In the genomic region with DNA sequence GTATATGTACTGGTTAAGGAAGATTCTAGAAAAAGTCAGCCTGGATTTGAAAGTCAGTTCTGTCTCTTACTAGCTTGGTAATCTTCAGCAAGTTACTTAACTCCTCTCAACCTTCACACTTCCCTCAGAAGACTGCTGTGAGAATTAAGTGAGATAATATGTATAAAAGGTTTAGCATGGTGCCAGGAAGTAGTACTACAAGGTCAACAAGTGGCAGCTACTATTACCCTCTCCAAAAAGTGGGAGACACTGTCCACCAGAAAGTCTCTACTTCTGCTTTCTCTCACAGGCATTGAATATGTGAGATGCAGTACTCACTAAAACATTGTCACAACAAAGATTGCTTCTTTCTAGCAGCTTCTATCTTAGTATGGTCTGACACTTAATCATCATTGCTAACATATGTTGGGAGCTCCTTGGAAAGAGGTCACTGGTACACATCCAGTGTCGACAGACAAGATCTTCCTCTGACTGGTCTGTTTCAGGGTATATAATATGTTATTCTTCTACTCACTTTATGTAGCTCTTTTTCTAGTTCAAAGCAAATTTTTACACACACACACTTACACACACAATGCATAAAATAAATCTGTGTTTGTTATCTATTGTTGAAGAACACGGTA, we compare ENCODE assay signal across 23 cellular contexts. TPM values are rescaled to one million over a fixed set of nuclear protein-coding genes. Genes with fewer than 3 reads are reported as not detected.
DNase-seq lines count a peak whose midpoint lies in the region; ATAC-seq, FAIRE-seq and TF ChIP-seq lines count a peak whose summit lies in the region.
"Had no signal": no experiment of that assay in that cellular context is flagged by ENCODE, and none has a peak within 500 bp of the region (broad histone marks: within the 10 kb centered on the region; RNA-seq: fewer than 3 reads in every experiment).

No MANE protein-coding gene starts in this region.

- H4K20me1 ChIP-seq in GM12878 (ENCODE audit: control insufficient read depth, insufficient read depth), result no peaks in the 10 kb centered on the region

- ATAC-seq in GM19351 (IDR thresholded peaks at IDR 0.05; ENCODE audit: unreplicated experiment), result peak; percentile 69
- peak; percentile 41 for ATAC-seq in GM12878
- peak in 1 of 2 donors; percentile 51 for ATAC-seq in natural killer cell treated with Interleukin-12 subunit alpha and Interleukin-12 subunit beta and Interleukin-15 and Interleukin-18, amount 100 ng/mL, for 72 hours

- peaks cover 49% of the 10 kb centered on the region for H3K4me1 ChIP-seq in CD4-positive, alpha-beta memory T cell (ENCODE audit: insufficient read depth, low read length)
- H3K4me1 ChIP-seq in GM12878 (ENCODE audit: control insufficient read depth, insufficient read depth, low read length), result no peaks in the 10 kb centered on the region
- H3K4me1 ChIP-seq: BE2C, SJSA1 had no signal

- WGBS in GM12878 (ENCODE audit: insufficient coverage, insufficient replicate concordance, low lambda C conversion rate, missing lambda C conversion rate), result 95% methylated on average over 2 of the region's 2 CpGs

- no peak for TF ChIP-seq EP300 in GM12878 (IDR thresholded peaks at IDR 0.05; ENCODE audit: borderline replicate concordance in 1 of 2, control insufficient read depth in 1 of 2, low read depth in 2 of 2, low read length in 2 of 2)

- H3K4me2 ChIP-seq in GM12878 (ENCODE audit: control insufficient read depth, insufficient read depth), result no peak overlapping the region

- no peak for TF ChIP-seq CTCF in GM12878 (IDR thresholded peaks at IDR 0.05 in 2 of 3, conservative IDR thresholded peaks at IDR 0.05 in 1 of 3; ENCODE audit: control insufficient read depth in 2 of 3, extremely low read depth in 1 of 3, insufficient read depth in 1 of 3, low read depth in 3 of 3, low read length in 3 of 3)

- intact Hi-C loops in CD4-positive, alpha-beta memory T cell (cut with micrococcal nuclease), result loop anchor here (5.0 kb wide), 1 partner anchor 37 kb away; no protein-coding TSS in a partner anchor
- intact Hi-C loops in GM12878 (cut with micrococcal nuclease; ENCODE audit: unreplicated experiment), result no loop called here

- H3K27me3 ChIP-seq in CD4-positive, alpha-beta memory T cell (ENCODE audit: insufficient read depth, low read length), result no peaks in the 10 kb centered on the region
- no peaks in the 10 kb centered on the region for H3K27me3 ChIP-seq in GM12878 (replicated peaks in 1 of 2; ENCODE audit: control insufficient read depth in 2 of 2, insufficient read depth in 2 of 2, low read length in 1 of 2)
- H3K27me3 ChIP-seq: SJSA1 had no signal

- in situ Hi-C loops in GM12878 (cut with MboI), result no loop called here

- peaks cover 11% of the 10 kb centered on the region for H3K79me2 ChIP-seq in GM12878 (ENCODE audit: control insufficient read depth, insufficient read depth, low read length)

- peak overlapping the region in 4 of 7 donors; percentile 14 to 62 (median 50) for H3K27ac Mint-ChIP-seq in CD4-positive, alpha-beta memory T cell
- peak overlapping the region; percentile 14 to 86 for H3K27ac Mint-ChIP-seq in natural killer cell treated with Interleukin-12 subunit alpha and Interleukin-12 subunit beta and Interleukin-15 and Interleukin-18, amount 100 ng/mL, for 72 hours

- no peak overlapping the region for H3K9ac ChIP-seq in GM12878 (ENCODE audit: control insufficient read depth, insufficient read depth, low read length)

- H3K4me3 ChIP-seq in CD4-positive, alpha-beta memory T cell (ENCODE audit: low read length in 2 of 2), result no peak overlapping the region
- no peak overlapping the region for H3K4me3 ChIP-seq in GM12878
- H3K4me3 ChIP-seq: SJSA1 had no signal

- no peaks in the 10 kb centered on the region for H3K27me3 Mint-ChIP-seq in CD4-positive, alpha-beta memory T cell
- no peaks in the 10 kb centered on the region for H3K27me3 Mint-ChIP-seq in natural killer cell treated with Interleukin-12 subunit alpha and Interleukin-12 subunit beta and Interleukin-15 and Interleukin-18, amount 100 ng/mL, for 72 hours
- H3K27me3 Mint-ChIP-seq: CD8-positive, alpha-beta memory T cell had no signal

- H3K9me3 ChIP-seq in CD4-positive, alpha-beta memory T cell (ENCODE audit: control insufficient read depth in 1 of 2, low read length in 2 of 2), result no peaks in the 10 kb centered on the region
- no peaks in the 10 kb centered on the region for H3K9me3 ChIP-seq in GM12878 (replicated peaks; ENCODE audit: control insufficient read depth, insufficient read depth, low read length)
- H3K9me3 ChIP-seq: BE2C, SJSA1 had no signal

- peaks cover 64 to 69% of the 10 kb centered on the region in 2 donors for H3K36me3 Mint-ChIP-seq in CD4-positive, alpha-beta memory T cell
- peaks cover 30% of the 10 kb centered on the region for H3K36me3 Mint-ChIP-seq in natural killer cell treated with Interleukin-12 subunit alpha and Interleukin-12 subunit beta and Interleukin-15 and Interleukin-18, amount 100 ng/mL, for 72 hours

- CTCF ChIA-PET in CD4-positive, alpha-beta memory T cell (lab: Charles Lee; ENCODE audit: partially characterized antibody), result interaction anchor here (6.3 kb wide), 1 partner anchor 7 kb away, joined by 58 read pairs; no protein-coding TSS in a partner anchor
- CTCF ChIA-PET in GM12878 (lab: Yijun Ruan, JAX), result interaction anchor here (1.0 to 1.9 kb wide), 5 partner anchors 8 to 99 kb away, joined by 3 to 5 read pairs (median 4); no protein-coding TSS in a partner anchor

- DNase-seq in CD4-positive, alpha-beta memory T cell, result no peak
- DNase-seq in GM12878 (ENCODE audit: low read depth, low spot score), result no peak
- no peak for DNase-seq in natural killer cell treated with Interleukin-12 subunit alpha and Interleukin-12 subunit beta and Interleukin-15 and Interleukin-18, amount 100 ng/mL, for 72 hours (ENCODE audit: low spot score)
- no peak for DNase-seq in cerebellum (ENCODE audit: low spot score)
- DNase-seq in HPDE6-E6E7 (ENCODE audit: extremely low spot score), result no peak
- no peak for DNase-seq in SHP77 (lab: John Stamatoyannopoulos, UW)
- DNase-seq: BE2C; CD8-positive, alpha-beta memory T cell; DND-41; H7; NCI-H1417 treated with DMSO at 0.1 percent for 48 hours; NCI-H1930; NCI-H446; NCI-H69; OCI-M1; RPMI8226 had no signal

- no peak for TF ChIP-seq POLR2A in GM12878 (IDR thresholded peaks at IDR 0.05; ENCODE audit: low read depth, low read length)

- POLR2A ChIA-PET in CD4-positive, alpha-beta memory T cell (lab: Charles Lee; ENCODE audit: partially characterized antibody), result interaction anchor here (1.3 to 1.5 kb wide), 2 partner anchors 22 to 67 kb away, joined by 3 to 6 read pairs; no protein-coding TSS in a partner anchor
- POLR2A ChIA-PET in GM12878 (lab: Charles Lee), result no interaction called here

- BruUV-seq in GM12878 (replicated peaks; lab: Mats Ljungman, UMichigan), result no TSS peak

- peaks cover 11% of the 10 kb centered on the region for H3K36me3 ChIP-seq in CD4-positive, alpha-beta memory T cell (ENCODE audit: insufficient read depth, low read length)
- H3K36me3 ChIP-seq in GM12878 (ENCODE audit: control insufficient read depth in 2 of 2, insufficient read depth in 2 of 2, low read length in 1 of 2), result peaks cover 0 to 8% of the 10 kb centered on the region in 2 experiments; a peak in 3 of 4 replicates
- H3K36me3 ChIP-seq: BE2C, SJSA1 had no signal

- FAIRE-seq in GM12878 (lab: Jason Lieb, UNC), result no peak
- FAIRE-seq: D721Med, G401.6, GM12891, GM19239, HTR-8/SVneo had no signal

- no peak overlapping the region for H2AFZ ChIP-seq in GM12878 (ENCODE audit: control insufficient read depth, low read depth, low read length)

- H3K27ac ChIP-seq in CD4-positive, alpha-beta memory T cell (ENCODE audit: low read depth, low read length), result no peak overlapping the region
- no peak overlapping the region for H3K27ac ChIP-seq in GM12878 (ENCODE audit: control insufficient read depth, insufficient read depth)
- H3K27ac ChIP-seq: SJSA1 had no signal

- no peaks in the 10 kb centered on the region for H3K9me3 Mint-ChIP-seq in CD4-positive, alpha-beta memory T cell
- no peaks in the 10 kb centered on the region for H3K9me3 Mint-ChIP-seq in natural killer cell treated with Interleukin-12 subunit alpha and Interleukin-12 subunit beta and Interleukin-15 and Interleukin-18, amount 100 ng/mL, for 72 hours
- H3K9me3 Mint-ChIP-seq: CD8-positive, alpha-beta memory T cell had no signal

- RAD21 ChIA-PET in GM12878 (lab: Charles Lee; ENCODE audit: unreplicated experiment), result interaction anchor here (1.0 to 1.1 kb wide), 3 partner anchors 8 to 47 kb away, joined by 3 to 5 read pairs (median 4); no protein-coding TSS in a partner anchor

- SMC1A ChIA-PET in GM12878 (lab: Charles Lee; ENCODE audit: uncharacterized antibody, unreplicated experiment), result interaction anchor here (0.9 to 2.6 kb wide), 10 partner anchors 12 to 107 kb away, joined by 3 to 8 read pairs (median 3); no protein-coding TSS in a partner anchor

- H3K4me3 Mint-ChIP-seq in CD4-positive, alpha-beta memory T cell, result no peak overlapping the region
- peak overlapping the region; percentile 9 for H3K4me3 Mint-ChIP-seq in natural killer cell treated with Interleukin-12 subunit alpha and Interleukin-12 subunit beta and Interleukin-15 and Interleukin-18, amount 100 ng/mL, for 72 hours
- H3K4me3 Mint-ChIP-seq: CD8-positive, alpha-beta memory T cell had no signal

- H3K4me1 Mint-ChIP-seq in CD4-positive, alpha-beta memory T cell, result peaks cover 51 to 93% (median 78%) of the 10 kb centered on the region in 4 donors
- peaks cover 82 to 85% of the 10 kb centered on the region in 2 donors for H3K4me1 Mint-ChIP-seq in natural killer cell treated with Interleukin-12 subunit alpha and Interleukin-12 subunit beta and Interleukin-15 and Interleukin-18, amount 100 ng/mL, for 72 hours (ENCODE audit: low read depth in 2 of 2)

- TF ChIP-seq RAD21 in GM12878 (IDR thresholded peaks at IDR 0.05; ENCODE audit: insufficient read depth, low read depth, low read length), result no peak

RNA-seq across cellular contexts. Expression of a gene that starts 47.9 kb away (rescaled TPM):
- 100 to 1,000 TPM; 180 to 186 TPM for total RNA-seq in CD4-positive, alpha-beta memory T cell
- 10 to 100 TPM; 26.0 to 69.9 TPM for polyA plus RNA-seq in CD4-positive, alpha-beta memory T cell
- total RNA-seq in GM12878 (2013; cell fraction: nucleolus; rRNA removed), result 386 and 419 TPM in 2 replicates
- total RNA-seq in GM12878 (2014; rRNA removed) (91.7 and 97.4 TPM in 2 replicates), GM12878 (2014; rRNA removed; fragmentation: Illumina TruSeq; extraction: Trizol) (104 and 105 TPM in 2 replicates), GM12878 (2021) (81.5 and 90.8 TPM in 2 replicates), cerebellum (53.0 TPM)
- 21.0 TPM for polyA plus RNA-seq in GM12878 (2011; ENCODE audit: low read depth)
- polyA plus RNA-seq in GM12878 (2011; rRNA removed) (120 and 130 TPM in 2 replicates), GM12878 (2014; fragmentation: Illumina TruSeq; extraction: Trizol) (81.5 and 109 TPM in 2 replicates), GM12878 (2014; fragmentation: Nextera tagmentation; extraction: Ambion mirVana) (10 to 100 TPM; 16.9 to 17.8 TPM), GM12878 (2014; rRNA removed) (73.2 and 80.1 TPM in 2 replicates), GM12878 (2016; fragmentation: Nextera tagmentation; extraction: Ambion mirVana) (10 to 100 TPM; 31.0 to 37.5 TPM)
- polyA plus RNA-seq in GM12878 (2011; cell fraction: cytosol; rRNA removed), result 58.3 and 79.4 TPM in 2 replicates
- 189 and 242 TPM in 2 replicates for polyA plus RNA-seq in GM12878 (2011; cell fraction: nucleus; rRNA removed)
- 32.8 and 44.7 TPM in 2 replicates for polyA plus RNA-seq in GM12878 (2012)
- polyA minus RNA-seq in GM12878 (2011; rRNA and poly(A)+ RNA removed), result 237 and 253 TPM in 2 replicates
- 44.0 and 57.5 TPM in 2 replicates for polyA minus RNA-seq in GM12878 (2011; cell fraction: cytosol; rRNA and poly(A)+ RNA removed)
- polyA minus RNA-seq in GM12878 (2011; cell fraction: nucleus; rRNA and poly(A)+ RNA removed), result 159 and 286 TPM in 2 replicates
- 100 to 1,000 TPM; 334 to 378 TPM for total RNA-seq in natural killer cell treated with Interleukin-12 subunit alpha and Interleukin-12 subunit beta and Interleukin-15 and Interleukin-18, amount 100 ng/mL, for 72 hours
